Comparison of ENCODE assay signal across 8 cellular contexts in the genomic region with DNA sequence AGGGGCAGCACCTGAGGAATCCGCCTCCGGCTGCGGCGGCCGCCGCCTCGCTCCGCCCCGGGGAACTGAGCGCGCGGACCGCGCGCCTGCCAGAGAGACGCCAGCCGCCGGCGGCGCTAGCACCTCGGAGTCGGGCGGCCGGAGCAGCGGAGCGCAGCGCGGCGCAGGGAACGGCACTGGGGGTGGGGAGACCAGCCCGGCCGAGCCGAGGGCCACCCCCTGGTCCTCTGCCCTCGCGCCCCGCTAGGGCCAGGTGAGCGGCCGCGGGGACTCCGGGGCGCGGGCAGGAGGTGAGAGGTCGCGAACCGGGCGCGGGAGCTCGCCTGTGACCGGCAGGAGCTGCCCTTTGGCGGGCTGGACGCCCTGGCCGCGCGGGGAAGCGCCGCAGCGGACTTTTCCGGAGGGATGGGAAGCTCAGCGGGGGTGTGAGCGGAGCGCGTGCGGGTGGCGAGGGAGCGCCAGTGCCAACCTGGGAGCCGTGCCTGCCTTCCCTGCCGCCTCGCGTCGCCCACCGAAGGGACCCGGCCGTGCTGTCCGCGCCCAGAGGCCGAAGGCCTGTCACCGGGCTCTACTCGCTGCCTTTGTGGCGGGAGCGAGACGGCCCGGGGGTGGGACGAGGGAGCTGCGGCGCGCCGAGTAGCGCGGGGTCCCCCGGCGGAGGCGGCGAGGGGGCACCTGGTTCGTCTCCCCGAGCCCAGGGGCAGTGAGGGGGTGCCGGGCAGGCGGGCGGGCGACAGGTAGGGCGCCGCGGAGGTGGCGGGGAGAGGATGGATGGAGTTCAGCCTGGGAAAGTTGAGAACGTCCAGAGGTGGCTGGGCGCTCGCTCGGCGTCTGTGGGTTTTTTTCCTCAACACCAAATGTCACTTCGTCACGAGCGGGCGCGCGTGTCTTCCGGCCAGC. TPM values are rescaled to one million over a fixed set of nuclear protein-coding genes. Genes with fewer than 3 reads are reported as not detected.
A peak's percentile ranks its signal among the peaks of the same experiment; 100 is the strongest.
DNase-seq lines count a peak whose midpoint lies in the region; ATAC-seq, FAIRE-seq and TF ChIP-seq lines count a peak whose summit lies in the region.

GREB1L (plus strand) TSS at position 92 of the 900 bp plus-strand sequence. CDS start 141,287 bp downstream, outside the sequence.

- no peaks in the 10 kb centered on the region for H3K9me3 ChIP-seq in A549

- 1% methylated on average over 14 of the region's 115 CpGs for WGBS in A549 (ENCODE audit: missing lambda C conversion rate)

- TF ChIP-seq RAD21 in A549 (conservative IDR thresholded peaks at IDR 0.05 in 1 of 2, IDR thresholded peaks at IDR 0.05 in 1 of 2) = peak in 1 of 2 experiments; percentile 57; a peak in 3 of 5 replicates

- FAIRE-seq in A549 (lab: Jason Lieb, UNC) = no peak

- DNase-seq in A549 (ENCODE audit: low read depth in 1 of 2, low spot score in 1 of 2) (peak; percentile 40 to 55), NCI-H146 treated with DMSO at 0.1 percent for 48 hours (lab: John Stamatoyannopoulos, UW; ENCODE audit: unreplicated experiment) (peak; percentile 84), astrocyte of the hippocampus (ENCODE audit: low read depth, low spot score) (peak; percentile 95), hypothalamus (lab: John Stamatoyannopoulos, UW) (peak in 43 of 51 donors; percentile 9 to 82 (median 40)), sciatic nerve (ENCODE audit: low spot score) (peak; percentile 61)

- no peaks in the 10 kb centered on the region for H3K4me1 ChIP-seq in A549

- 0 out of 2 replicates have a peak, but pooled peaks have one; percentile 13 for TF ChIP-seq POLR2A in A549 (IDR thresholded peaks at IDR 0.05; ENCODE audit: low read length)

- POLR2A ChIA-PET in A549 (lab: Yijun Ruan, JAX) = no interaction called here

- peak within 1 kb of the TSS; percentile 65 to 93 for H3K27ac ChIP-seq in A549

- H3K4me3 ChIP-seq in A549 = peak within 1 kb of the TSS; percentile 62
- H3K4me3 ChIP-seq in GM12875 (ENCODE audit: low read depth, low read length) = no peak within 1 kb of the TSS

- peak; percentile 41 for TF ChIP-seq CTCF in A549 (IDR thresholded peaks at IDR 0.05)
- peak; percentile 17; the same call in 1 of the 2 replicates for TF ChIP-seq CTCF in GM12875 (IDR thresholded peaks at IDR 0.05; ENCODE audit: borderline replicate concordance, insufficient read depth, low read depth, low read length)

- no peak for TF ChIP-seq EP300 in A549 (IDR thresholded peaks at IDR 0.05)

- H3K4me2 ChIP-seq in A549 = peak within 1 kb of the TSS; percentile 81

- CTCF ChIA-PET in A549 (lab: Yijun Ruan, JAX) = interaction anchor here (0.7 to 1.3 kb wide), 14 partner anchors 8 to 208 kb away, joined by 3 to 5 read pairs (median 3); no protein-coding TSS in a partner anchor

- intact Hi-C loops in sciatic nerve (cut with DNase I) = no loop called here

- ATAC-seq in A549 (peak; percentile 96 to 97), sciatic nerve (peak; percentile 81), HG02763 (IDR thresholded peaks at IDR 0.05; ENCODE audit: unreplicated experiment) (no peak), GM19023 (IDR thresholded peaks at IDR 0.05; ENCODE audit: unreplicated experiment) (no peak)

TF ChIP-seq in A549, 52 proteins besides CTCF, POLR2A, EP300 and RAD21:
- no peak for TF ChIP-seq HEYL (CRISPR knock-in tag; IDR thresholded peaks at IDR 0.05)
- TF ChIP-seq CBX2 (IDR thresholded peaks at IDR 0.05; ENCODE audit: borderline replicate concordance, low read depth) = no peak
- no peak for TF ChIP-seq ATOH8 (CRISPR knock-in tag; IDR thresholded peaks at IDR 0.05; ENCODE audit: low read depth)
- no peak for TF ChIP-seq CEBPB (IDR thresholded peaks at IDR 0.05)
- no peak for TF ChIP-seq ZC3H11A (IDR thresholded peaks at IDR 0.05)
- TF ChIP-seq CHD2 (IDR thresholded peaks at IDR 0.05; ENCODE audit: low read length, partially characterized antibody) = no peak
- no peak for TF ChIP-seq ZFP36 (IDR thresholded peaks at IDR 0.05; ENCODE audit: borderline replicate concordance, partially characterized antibody)
- TF ChIP-seq RARB (CRISPR knock-in tag; IDR thresholded peaks at IDR 0.05) = no peak
- no peak for TF ChIP-seq HOXB13 (CRISPR knock-in tag; IDR thresholded peaks at IDR 0.05; ENCODE audit: low read depth)
- no peak for TF ChIP-seq MAFK (IDR thresholded peaks at IDR 0.05; ENCODE audit: partially characterized antibody)
- TF ChIP-seq BHLHE40 (IDR thresholded peaks at IDR 0.05; ENCODE audit: low read depth, low read length) = no peak
- TF ChIP-seq PHF8 (IDR thresholded peaks at IDR 0.05; ENCODE audit: borderline replicate concordance, low read depth) = peak; percentile 31; the same call in 1 of the 2 replicates
- TF ChIP-seq FOXS1 (CRISPR knock-in tag; IDR thresholded peaks at IDR 0.05) = no peak
- no peak for TF ChIP-seq JUNB (IDR thresholded peaks at IDR 0.05)
- TF ChIP-seq TP53 (CRISPR knock-in tag; IDR thresholded peaks at IDR 0.05) = no peak
- no peak for TF ChIP-seq GATA3 (IDR thresholded peaks at IDR 0.05; ENCODE audit: borderline replicate concordance)
- no peak for TF ChIP-seq HOXB5 (CRISPR knock-in tag; IDR thresholded peaks at IDR 0.05)
- no peak for TF ChIP-seq HMGXB4 (CRISPR knock-in tag; IDR thresholded peaks at IDR 0.05; ENCODE audit: borderline replicate concordance)
- TF ChIP-seq, protein P1, sequence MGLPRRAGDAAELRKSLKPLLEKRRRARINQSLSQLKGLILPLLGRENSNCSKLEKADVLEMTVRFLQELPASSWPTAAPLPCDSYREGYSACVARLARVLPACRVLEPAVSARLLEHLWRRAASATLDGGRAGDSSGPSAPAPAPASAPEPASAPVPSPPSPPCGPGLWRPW (IDR thresholded peaks at IDR 0.05) = no peak
- TF ChIP-seq SMC3 (IDR thresholded peaks at IDR 0.05) = 0 out of 3 replicates have a peak, but pooled peaks have one; percentile 36
- peak in 1 of 2 experiments; percentile 49; a peak in 1 of 5 replicates for TF ChIP-seq JUN (IDR thresholded peaks at IDR 0.05)
- TF ChIP-seq, protein P2, sequence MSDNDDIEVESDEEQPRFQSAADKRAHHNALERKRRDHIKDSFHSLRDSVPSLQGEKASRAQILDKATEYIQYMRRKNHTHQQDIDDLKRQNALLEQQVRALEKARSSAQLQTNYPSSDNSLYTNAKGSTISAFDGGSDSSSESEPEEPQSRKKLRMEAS (IDR thresholded peaks at IDR 0.05) = peak; percentile 46; the same call in 1 of the 2 replicates

RNA-seq across cellular contexts. Expression of gene GREB1L, which starts in this region (rescaled TPM):
- polyA plus RNA-seq in A549 (2011; rRNA removed) (2.8 and 3.0 TPM in 2 replicates), A549 (2017; fragmentation: RNase III; extraction: RNeasy Plus Mini Kit Qiagen cat#74134 plus additional on column Dnase treatment) (1.00 to 1.4 TPM (median 1.1 TPM) in 3 replicates)
- 0.65 and 0.83 TPM in 2 replicates for polyA plus RNA-seq in A549 (2012; cell fraction: cytosol; rRNA removed)
- polyA plus RNA-seq in A549 (2012; cell fraction: nucleus; rRNA removed) = 0.91 and 1.4 TPM in 2 replicates
- 4.3 and 5.9 TPM in 2 replicates for polyA minus RNA-seq in A549 (2011; rRNA and poly(A)+ RNA removed)
- total RNA-seq in sciatic nerve = 2.0 TPM

Comparison
In these comparisons a context has a peak if more than half of its experiments do, and no peak if none do; other contexts are left out.
1. ATAC-seq: peak in A549 (2 of 2) and sciatic nerve (single experiment); none in HG02763 (single experiment) and GM19023 (single experiment).
2. DNase-seq: peak in every context shown above with its lines; median percentile 95 in astrocyte of the hippocampus; 84 in NCI-H146 treated with DMSO at 0.1 percent for 48 hours; 61 in sciatic nerve; 48 in A549; 40 in hypothalamus.